8 cellular contexts compared by ENCODE assay signal in the genomic region with DNA sequence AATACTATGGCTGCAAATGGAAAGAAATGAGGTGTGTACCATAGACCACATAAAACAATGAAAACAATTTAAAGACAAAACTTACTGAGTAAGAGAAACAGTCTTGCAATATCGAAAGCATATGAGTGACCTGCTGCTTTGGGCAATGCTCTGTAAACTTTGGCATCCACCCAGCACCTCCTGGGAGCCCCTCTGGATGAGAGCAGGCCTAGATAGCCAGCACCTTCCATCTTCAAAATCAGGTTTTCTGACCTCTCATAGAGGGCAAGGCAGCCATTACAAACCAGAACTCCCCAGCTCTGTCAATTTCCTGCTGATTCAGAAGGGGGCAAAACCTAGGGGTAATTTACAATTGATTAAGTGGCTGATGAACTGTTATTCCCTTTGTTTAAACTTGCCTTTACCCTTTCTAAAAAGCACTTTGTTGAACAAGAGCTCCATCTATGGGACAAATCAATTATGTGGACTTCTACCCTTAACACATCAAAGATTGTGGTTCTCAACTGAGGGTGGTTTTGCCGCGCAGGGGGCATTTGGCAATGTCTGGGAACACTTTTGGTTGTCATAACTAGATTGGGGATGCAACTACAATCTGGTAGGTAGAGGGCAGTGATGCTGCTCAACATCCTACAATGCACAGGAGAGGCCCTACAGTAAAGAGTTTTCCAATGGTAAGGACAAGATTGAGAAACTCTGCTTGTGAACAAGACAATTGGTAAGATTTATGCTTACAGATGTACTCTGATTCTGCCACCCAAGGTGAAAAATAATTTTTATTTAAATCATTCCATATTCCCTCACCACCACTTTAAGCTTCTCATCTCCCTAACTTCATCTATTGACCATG.
DNase-seq lines count a peak whose midpoint lies in the region; ATAC-seq and TF ChIP-seq lines count a peak whose summit lies in the region.

No MANE protein-coding gene starts in this region.

- H3K27me3 ChIP-seq in WERI-Rb-1 (ENCODE audit: insufficient read depth, low read depth, severe bottlenecking): no peaks in the 10 kb centered on the region
- H3K27me3 ChIP-seq in hepatocyte: no peaks in the 10 kb centered on the region

- H3K9me3 ChIP-seq in WERI-Rb-1 (ENCODE audit: severe bottlenecking) (peaks cover 6% of the 10 kb centered on the region), hepatocyte (ENCODE audit: low read depth) (peaks cover 10% of the 10 kb centered on the region)

- H3K79me2 ChIP-seq in hepatocyte: no peaks in the 10 kb centered on the region

- no peak overlapping the region for H2AFZ ChIP-seq in hepatocyte

- WGBS in hepatocyte (ENCODE audit: low lambda C conversion rate, missing lambda C conversion rate): 55% methylated on average over 3 of the region's 3 CpGs

- H3K4me3 ChIP-seq in WERI-Rb-1 (ENCODE audit: low read depth, low read length) (no peak overlapping the region), hepatocyte (no peak overlapping the region)

- H3K27ac ChIP-seq in WERI-Rb-1 (no peak overlapping the region), hepatocyte (no peak overlapping the region)

- H3K4me2 ChIP-seq in hepatocyte: no peak overlapping the region

- DNase-seq in AG09319 (ENCODE audit: extremely low read depth, low read depth) (no peak), LHCN-M2 (ENCODE audit: low read depth) (peak; percentile 46), WERI-Rb-1 (peak; percentile 33), hepatocyte (ENCODE audit: low spot score) (peak; percentile 28), HuH-7.5 (ENCODE audit: low spot score) (no peak)
- no peak for DNase-seq in activated naive CD4-positive, alpha-beta T cell treated with Interleukin-2 at 50 U/mL for 16 hours

- H3K4me1 ChIP-seq in hepatocyte (ENCODE audit: insufficient read depth): no peaks in the 10 kb centered on the region

- peak; percentile 67 for TF ChIP-seq CTCF in AG09319 (IDR thresholded peaks at IDR 0.05; ENCODE audit: low read depth, low read length)
- peak; percentile 56; the same call in 1 of the 2 replicates for TF ChIP-seq CTCF in WERI-Rb-1 (IDR thresholded peaks at IDR 0.05; ENCODE audit: low read depth, low read length)
- peak; percentile 59 for TF ChIP-seq CTCF in hepatocyte (IDR thresholded peaks at IDR 0.05; ENCODE audit: poor library complexity)

- no peaks in the 10 kb centered on the region for H3K9me2 ChIP-seq in hepatocyte (replicated peaks; ENCODE audit: insufficient read depth)

- ATAC-seq in GM21447 (IDR thresholded peaks at IDR 0.05; ENCODE audit: unreplicated experiment) (no peak), GM21717 (IDR thresholded peaks at IDR 0.05; ENCODE audit: unreplicated experiment) (no peak)

- no peaks in the 10 kb centered on the region for H4K20me1 ChIP-seq in hepatocyte (ENCODE audit: insufficient read depth, poor library complexity, severe bottlenecking)

- no peaks in the 10 kb centered on the region for H3K36me3 ChIP-seq in WERI-Rb-1
- H3K36me3 ChIP-seq in hepatocyte (replicated peaks; ENCODE audit: insufficient read depth, low read depth): no peaks in the 10 kb centered on the region

Comparison
In these comparisons a context has a peak if more than half of its experiments do, and no peak if none do; other contexts are left out.
1. DNase-seq: peak in LHCN-M2 (single experiment), WERI-Rb-1 (single experiment) and hepatocyte (single experiment); none in AG09319 (single experiment), HuH-7.5 (single experiment) and activated naive CD4-positive, alpha-beta T cell treated with Interleukin-2 at 50 U/mL for 16 hours (single experiment).
2. Peak in every context shown above with its lines, with median percentiles within 50 percentile points of each other: CTCF ChIP-seq.